Comparison of ENCODE assay signal across 18 cellular contexts in genomic region chr12:3681595-3681921, GRCh38.
"Had no signal": no experiment of that assay in that cellular context is flagged by ENCODE, and none has a peak within 500 bp of the region (broad histone marks: within the 10 kb centered on the region; RNA-seq: fewer than 3 reads in every experiment).

No MANE protein-coding gene starts in this region.

- ATAC-seq: activated naive CD8-positive, alpha-beta T cell treated with anti-CD3 and anti-CD28 coated beads, Interleukin-2, amount 50 U/mL, for 24 hours; left lung; lower lobe of right lung had no signal

- DNase-seq: activated CD4-positive, alpha-beta memory T cell treated with anti-CD3 and anti-CD28 coated beads, Interleukin-2, amount 10 ng/mL, durations not matched to agents 7 days and 5 days; activated CD4-positive, alpha-beta T cell treated with anti-CD3 and anti-CD28 coated beads, Interleukin-2, amount 10 ng/mL, durations not matched to agents 24 days and 14 days; activated CD4-positive, CD25-positive, alpha-beta regulatory T cell treated with anti-CD3 and anti-CD28 coated beads, Interleukin-2, amount 50 U/mL, for 72 hours; activated naive CD8-positive, alpha-beta T cell treated with anti-CD3 and anti-CD28 coated beads, Interleukin-2, amount 50 U/mL, for 24 hours; activated T-cell treated with anti-CD3 and anti-CD28 coated beads, Interleukin-2, amount 50 U/mL, for 48 hours; cerebellar nuclear complex; effector memory CD4-positive, alpha-beta T cell; kidney glomerular epithelial cell; left lung; lower lobe of right lung; mesendoderm; stimulated activated CD4-positive, alpha-beta T cell treated with anti-CD3 and anti-CD28 coated beads, Interleukin-15, amount 100 ng/mL, for 24 hours; stimulated activated CD4-positive, alpha-beta T cell treated with anti-CD3 and anti-CD28 coated beads, Interleukin-2, amount 100 ng/mL, for 24 hours; stimulated activated naive CD4-positive, alpha-beta T cell treated with Interleukin-2 at 50 U/mL for 16 hours; T1000 had no signal

- H3K4me3 ChIP-seq: colonic mucosa, dorsolateral prefrontal cortex, left lung, lower lobe of right lung, tibial nerve had no signal
